In the genomic region with DNA sequence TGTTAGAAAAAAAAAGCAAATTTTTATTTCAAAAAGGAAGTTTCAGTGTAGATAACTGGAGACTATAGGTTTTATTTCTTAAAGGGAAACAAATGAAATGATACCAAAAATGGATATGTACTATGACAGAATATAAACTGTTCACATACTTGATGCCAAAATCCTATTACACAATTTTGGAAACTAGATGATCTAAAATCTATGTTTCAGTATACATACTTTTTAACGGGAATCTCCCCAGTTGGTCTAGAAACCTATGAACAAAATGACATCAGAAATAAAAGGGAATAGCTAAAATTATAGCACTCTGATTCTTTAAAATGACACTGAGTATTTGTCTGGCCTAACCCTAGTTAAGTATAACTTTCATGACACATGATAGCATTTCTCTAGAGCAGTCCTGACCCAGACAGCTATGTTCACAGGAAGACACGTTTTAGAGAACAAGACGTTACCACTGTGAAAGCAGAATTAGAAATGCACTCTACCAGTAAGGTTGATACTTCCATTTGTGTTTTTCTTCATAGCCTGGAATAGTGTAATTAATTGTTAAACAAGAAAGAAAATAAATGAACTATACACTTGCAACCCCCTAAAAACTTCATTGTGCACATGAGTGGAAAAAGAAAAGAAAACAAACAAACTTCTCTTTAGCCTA, we compare ENCODE assay signal across 1 cellular context.
TF ChIP-seq lines count a peak whose summit lies in the region.

No MANE protein-coding gene starts in this region.

TF ChIP-seq in A549, 52 proteins besides CTCF, POLR2A, EP300 and RAD21 (continued from another document):
- TF ChIP-seq CHD4 (IDR thresholded peaks at IDR 0.05; ENCODE audit: borderline replicate concordance) (no peak), CBX8 (IDR thresholded peaks at IDR 0.05) (no peak), EHF (CRISPR knock-in tag; IDR thresholded peaks at IDR 0.05) (no peak), HEYL (CRISPR knock-in tag; IDR thresholded peaks at IDR 0.05) (no peak), HOXB13 (CRISPR knock-in tag; IDR thresholded peaks at IDR 0.05; ENCODE audit: low read depth) (no peak), HOXB5 (CRISPR knock-in tag; IDR thresholded peaks at IDR 0.05) (no peak), HDAC2 (IDR thresholded peaks at IDR 0.05) (no peak), ESRRA (IDR thresholded peaks at IDR 0.05; ENCODE audit: borderline replicate concordance, low read length) (no peak), RARB (CRISPR knock-in tag; IDR thresholded peaks at IDR 0.05) (no peak), FOSL2 (IDR thresholded peaks at IDR 0.05) (no peak), FOSL2 (CRISPR knock-in tag; IDR thresholded peaks at IDR 0.05) (no peak), SREBF2 (IDR thresholded peaks at IDR 0.05) (no peak), CHD2 (IDR thresholded peaks at IDR 0.05; ENCODE audit: low read length, partially characterized antibody) (no peak)
- TF ChIP-seq, protein P1, sequence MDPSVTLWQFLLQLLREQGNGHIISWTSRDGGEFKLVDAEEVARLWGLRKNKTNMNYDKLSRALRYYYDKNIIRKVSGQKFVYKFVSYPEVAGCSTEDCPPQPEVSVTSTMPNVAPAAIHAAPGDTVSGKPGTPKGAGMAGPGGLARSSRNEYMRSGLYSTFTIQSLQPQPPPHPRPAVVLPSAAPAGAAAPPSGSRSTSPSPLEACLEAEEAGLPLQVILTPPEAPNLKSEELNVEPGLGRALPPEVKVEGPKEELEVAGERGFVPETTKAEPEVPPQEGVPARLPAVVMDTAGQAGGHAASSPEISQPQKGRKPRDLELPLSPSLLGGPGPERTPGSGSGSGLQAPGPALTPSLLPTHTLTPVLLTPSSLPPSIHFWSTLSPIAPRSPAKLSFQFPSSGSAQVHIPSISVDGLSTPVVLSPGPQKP (IDR thresholded peaks at IDR 0.05; ENCODE audit: low read depth, low read length) = no peak
